2 cellular contexts compared by ENCODE assay signal in genomic region chr1:229148041-229148671, GRCh38.
TF ChIP-seq lines count a peak whose summit lies in the region.

No MANE protein-coding gene starts in this region.

TF ChIP-seq in HEK293, 187 proteins besides CTCF, POLR2A, EP300 and RAD21 (continued from another document):
- TF ChIP-seq ZNF248 (tag by site-specific recombination; IDR thresholded peaks at IDR 0.05) (no peak), ZNF174 (tag by site-specific recombination; IDR thresholded peaks at IDR 0.05) (no peak), ZNF777 (tag by site-specific recombination; IDR thresholded peaks at IDR 0.05; ENCODE audit: borderline replicate concordance) (no peak)

TF ChIP-seq in K562, 482 proteins besides CTCF, POLR2A, EP300 and RAD21 (continued from another document and continues in another):
- no peak for TF ChIP-seq ZBTB2 (IDR thresholded peaks at IDR 0.05)
- TF ChIP-seq ZNF639 (CRISPR knock-in tag; conservative IDR thresholded peaks at IDR 0.05 in 1 of 2, IDR thresholded peaks at IDR 0.05 in 1 of 2): no peak
- TF ChIP-seq NFE2 (IDR thresholded peaks at IDR 0.05; ENCODE audit: low read depth): no peak; the same call in 1 of the 2 replicates
- TF ChIP-seq NFATC3 (IDR thresholded peaks at IDR 0.05): no peak
- no peak for TF ChIP-seq TAF7 (tag; IDR thresholded peaks at IDR 0.05)
- no peak for TF ChIP-seq ZNF398 (CRISPR knock-in tag; IDR thresholded peaks at IDR 0.05)
- TF ChIP-seq U2AF1 (optimal IDR thresholded peaks at IDR 0.05; ENCODE audit: low read depth, low read length): no peak
- TF ChIP-seq NR2C2 (CRISPR knock-in tag; IDR thresholded peaks at IDR 0.05): no peak
- TF ChIP-seq NR2C2 (tag; IDR thresholded peaks at IDR 0.05): no peak
- TF ChIP-seq CC2D1A (IDR thresholded peaks at IDR 0.05): peak; percentile 47; the same call in 1 of the 2 replicates
- no peak for TF ChIP-seq SAP30 (IDR thresholded peaks at IDR 0.05; ENCODE audit: borderline replicate concordance, insufficient read depth, low read depth, low read length, poor library complexity, severe bottlenecking)
- no peak for TF ChIP-seq HOXB6 (CRISPR knock-in tag; IDR thresholded peaks at IDR 0.05; ENCODE audit: borderline replicate concordance)
- no peak for TF ChIP-seq SNIP1 (IDR thresholded peaks at IDR 0.05; ENCODE audit: low read depth)
- no peak for TF ChIP-seq U2AF2 (optimal IDR thresholded peaks at IDR 0.05; ENCODE audit: low read depth, low read length)
- TF ChIP-seq GABPB1 (CRISPR knock-in tag; IDR thresholded peaks at IDR 0.05): no peak; the same call in 1 of the 2 replicates
- no peak for TF ChIP-seq SIN3B (IDR thresholded peaks at IDR 0.05; ENCODE audit: low read depth)
- no peak for TF ChIP-seq E2F8 (IDR thresholded peaks at IDR 0.05; ENCODE audit: low read depth, partially characterized antibody)
- no peak for TF ChIP-seq RAD51 (IDR thresholded peaks at IDR 0.05; ENCODE audit: borderline replicate concordance, low read depth)
- no peak for TF ChIP-seq ZNF551 (CRISPR knock-in tag; IDR thresholded peaks at IDR 0.05)
- peak in 1 of 2 experiments; percentile 62; a peak in 2 of 4 replicates for TF ChIP-seq RCOR1 (IDR thresholded peaks at IDR 0.05; ENCODE audit: borderline replicate concordance in 1 of 2, low read depth in 2 of 2, low read length in 2 of 2)
- TF ChIP-seq SMAD2 (IDR thresholded peaks at IDR 0.05; ENCODE audit: low read depth, low read length): no peak
- TF ChIP-seq GTF2A2 (tag; IDR thresholded peaks at IDR 0.05): no peak
- TF ChIP-seq TBL1XR1 (IDR thresholded peaks at IDR 0.05; ENCODE audit: low read length in 2 of 2): peak; percentile 31 to 50; a peak in 2 of 4 replicates
- no peak for TF ChIP-seq ZZZ3 (IDR thresholded peaks at IDR 0.05)
- TF ChIP-seq ZNF780A (CRISPR knock-in tag; IDR thresholded peaks at IDR 0.05): no peak
- no peak for TF ChIP-seq TCF15 (CRISPR knock-in tag; IDR thresholded peaks at IDR 0.05)
- TF ChIP-seq HDAC2 (IDR thresholded peaks at IDR 0.05): peak; percentile 42; the same call in 1 of the 2 replicates
- TF ChIP-seq ZNF280A (IDR thresholded peaks at IDR 0.05; ENCODE audit: low read depth, partially characterized antibody): no peak
- TF ChIP-seq KLF6 (CRISPR knock-in tag; IDR thresholded peaks at IDR 0.05; ENCODE audit: borderline replicate concordance): no peak
- no peak for TF ChIP-seq SIN3A (IDR thresholded peaks at IDR 0.05; ENCODE audit: borderline replicate concordance in 2 of 2, control insufficient read depth in 1 of 2, low read depth in 2 of 2, low read length in 2 of 2)
- no peak for TF ChIP-seq ZBTB40 (IDR thresholded peaks at IDR 0.05)
- TF ChIP-seq ZBTB40 (CRISPR knock-in tag; IDR thresholded peaks at IDR 0.05): no peak
- peak; percentile 54 for TF ChIP-seq VEZF1 (CRISPR knock-in tag; IDR thresholded peaks at IDR 0.05)
